In the genomic region with DNA sequence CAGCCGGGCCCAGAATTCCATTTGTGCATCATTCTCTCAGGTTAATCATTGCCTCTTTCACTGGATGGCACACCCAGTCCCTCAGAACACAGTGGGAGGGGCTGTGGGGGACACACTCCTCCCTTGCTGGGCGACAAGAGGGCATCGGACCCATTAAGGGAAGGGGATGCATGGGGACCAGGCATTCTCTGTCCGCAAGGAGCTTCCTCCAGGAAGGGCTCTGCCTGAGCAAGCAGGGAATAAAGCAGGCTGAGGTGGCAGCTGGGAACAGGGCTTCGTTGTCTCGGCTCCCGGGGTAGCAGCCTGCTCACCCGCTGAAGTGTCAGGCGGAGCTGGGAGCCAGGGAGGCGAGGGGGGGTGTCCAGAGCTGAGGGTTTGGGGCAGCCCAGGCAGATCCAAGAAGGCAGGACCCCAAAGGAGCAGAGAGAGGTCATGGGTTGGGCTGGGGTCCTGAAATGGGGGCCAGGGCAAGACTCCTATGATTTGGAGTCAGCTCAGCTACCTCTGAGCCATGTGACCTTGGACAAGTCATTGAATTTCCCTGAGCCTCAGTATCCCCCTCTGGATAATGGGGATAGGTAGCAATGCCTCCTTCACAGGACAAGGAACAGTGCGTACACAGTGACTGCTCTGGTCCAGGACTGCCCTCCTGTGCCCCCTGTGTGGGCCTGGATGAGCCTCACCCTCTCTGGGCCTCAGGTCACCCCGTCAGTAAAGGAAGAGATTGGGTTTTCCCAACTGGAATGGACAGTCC, we compare ENCODE assay signal across 1 cellular context.
TF ChIP-seq lines count a peak whose summit lies in the region.

No MANE protein-coding gene starts in this region.

TF ChIP-seq in GM23338, 12 proteins besides CTCF, POLR2A, EP300 and RAD21 (continued from another document):
- no peak for TF ChIP-seq NANOG (IDR thresholded peaks at IDR 0.05; ENCODE audit: borderline replicate concordance)
